ENCODE assay signal across 8 cellular contexts in the genomic region with DNA sequence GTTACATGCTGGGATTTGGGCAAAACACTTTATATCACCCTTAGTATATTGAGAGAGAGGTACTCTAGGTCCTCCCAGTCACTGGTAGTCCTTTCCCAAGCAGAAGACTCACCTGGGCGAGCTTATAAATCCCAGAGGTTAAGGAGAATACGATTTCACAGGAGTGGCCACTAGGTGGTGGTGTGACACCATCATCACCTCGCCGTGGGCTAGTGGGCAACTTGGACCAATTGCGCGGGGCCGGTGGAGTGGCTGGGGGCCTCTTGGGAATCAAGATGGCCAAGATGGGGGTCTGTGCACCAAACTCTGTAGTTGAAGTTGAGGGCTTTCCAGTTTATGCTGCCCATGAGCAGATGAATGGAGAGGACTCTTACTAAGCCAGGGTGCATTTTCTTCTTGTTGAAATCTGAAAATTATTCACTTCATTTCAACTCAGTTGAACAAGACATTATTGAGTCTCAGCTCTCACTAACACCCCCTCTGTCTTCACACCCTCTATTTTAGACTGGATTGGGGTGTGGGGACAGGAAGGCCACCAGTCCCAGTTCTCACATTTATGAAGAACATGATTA.
DNase-seq lines count a peak whose midpoint lies in the region; ATAC-seq and TF ChIP-seq lines count a peak whose summit lies in the region.

No MANE protein-coding gene starts in this region.

- TF ChIP-seq CTCF in GM12864 (IDR thresholded peaks at IDR 0.05; ENCODE audit: low read depth, low read length, missing control alignments) = peak; percentile 74

- DNase-seq in ACHN = peak; percentile 38
- DNase-seq in GM12864 (ENCODE audit: low read depth) = no peak
- DNase-seq in NCI-H345 (lab: John Stamatoyannopoulos, UW) = peak; percentile 10
- DNase-seq in anterior cingulate cortex (lab: John Stamatoyannopoulos, UW) = peak in 46 of 58 donors; percentile 1 to 69 (median 16)
- DNase-seq in iPS DF 19.7 (ENCODE audit: low read depth, low spot score) = peak; percentile 38
- peak; percentile 21 to 40 for DNase-seq in stimulated activated CD4-positive, alpha-beta T cell treated with anti-CD3 and anti-CD28 coated beads, Interleukin-2, amount 100 ng/mL, for 24 hours

- no peak for ATAC-seq in HG03457 (IDR thresholded peaks at IDR 0.05; ENCODE audit: unreplicated experiment)
- ATAC-seq in GM19328 (IDR thresholded peaks at IDR 0.05; ENCODE audit: unreplicated experiment) = no peak

- in situ Hi-C loops in ACHN (cut with HindIII; ENCODE audit: low pct_ligation_motif_present, low pct_unique_long_range_greater_than_20kb, low sequenced_read_pairs) = no loop called here

- H3K4me3 ChIP-seq in GM12864 (ENCODE audit: low read depth, low read length) = no peak overlapping the region
